Comparison of ENCODE assay signal across 16 cellular contexts in the genomic region with DNA sequence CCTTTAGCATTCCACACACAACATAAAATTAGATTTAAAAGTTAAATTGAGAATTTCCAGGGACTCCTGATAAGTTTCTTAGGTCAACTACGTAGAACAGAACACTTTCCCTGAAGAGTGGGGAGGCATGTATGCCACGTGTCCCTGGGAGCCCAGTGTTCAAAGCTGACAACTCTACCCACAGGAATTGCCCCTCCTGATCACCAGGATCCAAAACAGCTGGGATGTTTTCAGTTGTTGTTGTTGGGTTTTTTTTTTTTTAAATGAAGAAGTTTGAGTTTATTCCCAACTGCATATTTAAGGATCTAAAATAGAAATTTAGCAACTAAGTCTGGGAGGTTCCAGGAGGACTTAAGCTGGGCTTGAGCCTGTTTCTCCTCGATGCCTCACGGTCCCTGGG.
DNase-seq lines count a peak whose midpoint lies in the region; ATAC-seq and TF ChIP-seq lines count a peak whose summit lies in the region.
"Had no signal": no experiment of that assay in that cellular context is flagged by ENCODE, and none has a peak within 500 bp of the region (broad histone marks: within the 10 kb centered on the region; RNA-seq: fewer than 3 reads in every experiment).

No MANE protein-coding gene starts in this region.

- H3K9ac ChIP-seq in adipocyte (ENCODE audit: low read length) = no peak overlapping the region
- H3K9ac ChIP-seq: BLaER1 had no signal

- no peaks in the 10 kb centered on the region for H3F3A ChIP-seq in DOHH2 (ENCODE audit: control insufficient read depth, insufficient read depth)

- H3K9me3 Mint-ChIP-seq in activated CD8-positive, alpha-beta T cell treated with anti-CD3 and anti-CD28 coated beads, Interleukin-2, amount 10 ng/mL, durations not matched to agents 7 days and 5 days (ENCODE audit: insufficient read depth) = no peaks in the 10 kb centered on the region

- DNase-seq in adipocyte (ENCODE audit: low read depth) = peak; percentile 46
- DNase-seq in fibroblast of peridontal ligament (ENCODE audit: extremely low read depth) = peak; percentile 12
- no peak for DNase-seq in stimulated activated CD8-positive, alpha-beta memory T cell treated with anti-CD3 and anti-CD28 coated beads, Interleukin-4, amount 100 ng/mL, for 48 hours
- no peak for DNase-seq in NCI-H774 (lab: John Stamatoyannopoulos, UW)
- DNase-seq in activated CD8-positive, alpha-beta T cell treated with anti-CD3 and anti-CD28 coated beads, Interleukin-2, amount 10 ng/mL, durations not matched to agents 7 days and 5 days = no peak
- no peak for DNase-seq in NCI-H1417 treated with DMSO at 0.1 percent for 48 hours (lab: John Stamatoyannopoulos, UW)
- DNase-seq: ACHN; CD4-positive, alpha-beta memory T cell; DMS153; DMS79; GF-D8; H9 had no signal

- H3K4me2 ChIP-seq in DOHH2 (ENCODE audit: low read length) = peak overlapping the region; percentile 10
- H3K4me2 ChIP-seq: BLaER1 had no signal

- H3K79me2 ChIP-seq in DOHH2 (ENCODE audit: control insufficient read depth, low read length) = no peaks in the 10 kb centered on the region

- no peaks in the 10 kb centered on the region for H4K20me1 ChIP-seq in DOHH2 (ENCODE audit: control insufficient read depth, insufficient read depth, low read depth, low read length)
- H4K20me1 ChIP-seq: BLaER1 had no signal

- CTCF ChIA-PET in activated CD8-positive, alpha-beta T cell treated with anti-CD3 and anti-CD28 coated beads, Interleukin-2, amount 10 ng/mL, durations not matched to agents 7 days and 5 days (lab: Charles Lee) = no interaction called here

- H3K27me3 Mint-ChIP-seq in activated CD8-positive, alpha-beta T cell treated with anti-CD3 and anti-CD28 coated beads, Interleukin-2, amount 10 ng/mL, durations not matched to agents 7 days and 5 days (ENCODE audit: low read depth) = peaks cover 6% of the 10 kb centered on the region

- no peaks in the 10 kb centered on the region for H3K36me3 Mint-ChIP-seq in activated CD8-positive, alpha-beta T cell treated with anti-CD3 and anti-CD28 coated beads, Interleukin-2, amount 10 ng/mL, durations not matched to agents 7 days and 5 days (ENCODE audit: low read depth)
- H3K36me3 Mint-ChIP-seq: CD14-positive monocyte; CD4-positive, alpha-beta memory T cell; IgD-negative memory B cell had no signal

- TF ChIP-seq CTCF in DOHH2 (IDR thresholded peaks at IDR 0.05; ENCODE audit: low read depth, low read length, poor library complexity, severe bottlenecking) = no peak

- H3K36me3 ChIP-seq in DOHH2 (ENCODE audit: control insufficient read depth, low read length) (peaks cover 27% of the 10 kb centered on the region), adipocyte (ENCODE audit: control insufficient read depth, insufficient read depth, low read length, severe bottlenecking) (no peaks in the 10 kb centered on the region)

- H3K4me3 ChIP-seq in DOHH2 (ENCODE audit: low read length) = no peak overlapping the region
- H3K4me3 ChIP-seq in adipocyte (ENCODE audit: low read length) = no peak overlapping the region
- H3K4me3 ChIP-seq: BLaER1 had no signal

- no peak overlapping the region for H3K4me3 Mint-ChIP-seq in activated CD8-positive, alpha-beta T cell treated with anti-CD3 and anti-CD28 coated beads, Interleukin-2, amount 10 ng/mL, durations not matched to agents 7 days and 5 days
- H3K4me3 Mint-ChIP-seq: CD14-positive monocyte; CD4-positive, alpha-beta memory T cell; H9; IgD-negative memory B cell had no signal

- no peaks in the 10 kb centered on the region for H3K4me1 Mint-ChIP-seq in activated CD8-positive, alpha-beta T cell treated with anti-CD3 and anti-CD28 coated beads, Interleukin-2, amount 10 ng/mL, durations not matched to agents 7 days and 5 days (ENCODE audit: low read depth)
- H3K4me1 Mint-ChIP-seq: CD14-positive monocyte; CD4-positive, alpha-beta memory T cell; IgD-negative memory B cell had no signal

- no peak overlapping the region for H3K27ac ChIP-seq in DOHH2 (ENCODE audit: low read depth, low read length)
- H3K27ac ChIP-seq: BLaER1 had no signal

- no peak for ATAC-seq in activated CD8-positive, alpha-beta T cell treated with anti-CD3 and anti-CD28 coated beads, Interleukin-2, amount 10 ng/mL, durations not matched to agents 7 days and 5 days

- H3K27me3 ChIP-seq in DOHH2 (ENCODE audit: control insufficient read depth, low read length) (no peaks in the 10 kb centered on the region), adipocyte (replicated peaks; ENCODE audit: control insufficient read depth, insufficient read depth, low read length) (no peaks in the 10 kb centered on the region)
- H3K27me3 ChIP-seq: BLaER1 had no signal

- POLR2A ChIA-PET in activated CD8-positive, alpha-beta T cell treated with anti-CD3 and anti-CD28 coated beads, Interleukin-2, amount 10 ng/mL, durations not matched to agents 7 days and 5 days (lab: Charles Lee) = no interaction called here

- peaks cover 12% of the 10 kb centered on the region for H3K9me3 ChIP-seq in DOHH2 (ENCODE audit: control insufficient read depth, insufficient read depth, low read length)
- no peaks in the 10 kb centered on the region for H3K9me3 ChIP-seq in adipocyte (ENCODE audit: control insufficient read depth, low read length)

- H3K27ac Mint-ChIP-seq in activated CD8-positive, alpha-beta T cell treated with anti-CD3 and anti-CD28 coated beads, Interleukin-2, amount 10 ng/mL, durations not matched to agents 7 days and 5 days = no peak overlapping the region
- H3K27ac Mint-ChIP-seq: CD14-positive monocyte; CD4-positive, alpha-beta memory T cell; IgD-negative memory B cell had no signal

- H3K4me1 ChIP-seq in DOHH2 (ENCODE audit: control insufficient read depth, low read length) (peaks cover 32% of the 10 kb centered on the region), adipocyte (ENCODE audit: control insufficient read depth, insufficient read depth, low read length) (peaks cover 9% of the 10 kb centered on the region)
- H3K4me1 ChIP-seq: BLaER1 had no signal

- no peaks in the 10 kb centered on the region for H3K9me2 ChIP-seq in DOHH2 (replicated peaks; ENCODE audit: control insufficient read depth, low read length)

Comparison
In these comparisons a context has a peak if more than half of its experiments do, and no peak if none do; other contexts are left out.
1. DNase-seq: peak in adipocyte (single experiment) and fibroblast of peridontal ligament (single experiment); none in stimulated activated CD8-positive, alpha-beta memory T cell treated with anti-CD3 and anti-CD28 coated beads, Interleukin-4, amount 100 ng/mL, for 48 hours (single experiment), NCI-H774 (single experiment), activated CD8-positive, alpha-beta T cell treated with anti-CD3 and anti-CD28 coated beads, Interleukin-2, amount 10 ng/mL, durations not matched to agents 7 days and 5 days (single experiment) and NCI-H1417 treated with DMSO at 0.1 percent for 48 hours (single experiment).